Comparison of ENCODE assay signal across 8 cellular contexts in the genomic region with DNA sequence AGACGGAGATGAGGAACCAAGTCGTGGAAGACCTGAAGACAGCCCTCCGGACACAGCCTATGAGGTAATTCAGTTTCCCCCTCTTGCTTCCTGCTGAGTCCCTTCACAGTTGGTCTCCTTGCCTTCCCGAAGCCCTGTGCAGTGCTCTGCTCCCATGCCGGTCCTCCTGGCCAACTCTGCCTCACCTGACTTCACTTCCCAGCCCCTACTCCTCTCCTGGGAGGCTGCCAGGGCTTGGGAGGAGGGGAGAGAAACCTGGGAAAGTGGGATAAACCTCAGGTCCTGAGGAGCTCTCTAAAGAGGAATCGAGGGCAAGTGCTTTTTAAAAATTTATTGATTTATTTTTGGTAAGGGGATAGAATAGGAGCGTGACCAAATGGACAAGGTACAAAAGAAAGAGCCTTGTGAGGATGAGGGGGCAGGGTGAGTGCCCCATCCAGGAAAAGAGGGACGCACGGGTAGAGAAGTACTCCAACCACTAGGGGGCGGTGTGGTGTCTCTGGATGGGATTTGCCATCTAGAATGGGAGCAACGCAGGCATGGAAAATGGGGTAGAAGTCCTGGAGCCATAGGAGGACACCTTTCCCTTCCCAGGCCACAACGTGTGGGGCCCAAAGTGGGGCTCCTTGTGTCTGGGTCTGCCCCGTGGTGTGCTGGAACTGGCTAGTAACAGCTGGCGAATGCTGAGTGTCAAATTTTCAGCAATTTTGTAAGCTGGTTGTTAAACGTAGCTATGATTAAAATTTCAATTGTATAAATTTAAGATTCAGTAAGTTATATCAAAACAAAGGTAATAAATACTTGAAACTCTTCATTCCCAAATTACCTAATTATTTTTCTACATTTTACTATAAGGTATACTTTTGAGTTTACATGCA.
A peak's percentile ranks its signal among the peaks of the same experiment; 100 is the strongest.
DNase-seq lines count a peak whose midpoint lies in the region; ATAC-seq and TF ChIP-seq lines count a peak whose summit lies in the region.

No MANE protein-coding gene starts in this region.

- no peak for ATAC-seq in GM19324 (IDR thresholded peaks at IDR 0.05; ENCODE audit: low FRiP score, unreplicated experiment)
- no peak for ATAC-seq in GM21390 (IDR thresholded peaks at IDR 0.05; ENCODE audit: unreplicated experiment)

- intact Hi-C loops in ascending aorta (cut with DNase I) = loop anchor here (1.0 kb wide), 1 partner anchor 27 kb away; no protein-coding TSS in a partner anchor

- H3K4me1 Mint-ChIP-seq in CD8-positive, alpha-beta memory T cell = no peaks in the 10 kb centered on the region

- TF ChIP-seq CTCF in ascending aorta (IDR thresholded peaks at IDR 0.05) = peak; percentile 74 to 90 (median 85)

- H3K9me3 ChIP-seq in CD8-positive, alpha-beta memory T cell (ENCODE audit: low read length) = no peaks in the 10 kb centered on the region
- H3K9me3 ChIP-seq in ascending aorta = no peaks in the 10 kb centered on the region
- H3K9me3 ChIP-seq in iPS DF 6.9 (ENCODE audit: control insufficient read depth, insufficient read depth, low read length) = no peaks in the 10 kb centered on the region

- H3K4me3 ChIP-seq in CD8-positive, alpha-beta memory T cell (ENCODE audit: low read length) = no peak overlapping the region
- H3K4me3 ChIP-seq in ascending aorta (no peak overlapping the region), iPS DF 6.9 (ENCODE audit: low read length) (no peak overlapping the region)

- no peaks in the 10 kb centered on the region for H3K36me3 ChIP-seq in CD8-positive, alpha-beta memory T cell (ENCODE audit: insufficient read depth, low read length)
- H3K36me3 ChIP-seq in ascending aorta (peaks cover 30 to 42% of the 10 kb centered on the region in 2 donors), iPS DF 6.9 (ENCODE audit: control insufficient read depth, insufficient read depth, low read length) (no peaks in the 10 kb centered on the region)

- no peak overlapping the region for H3K27ac ChIP-seq in CD8-positive, alpha-beta memory T cell (ENCODE audit: low read depth, low read length)
- H3K27ac ChIP-seq in ascending aorta = peak overlapping the region in 1 of 2 donors; percentile 15
- no peak overlapping the region for H3K27ac ChIP-seq in iPS DF 6.9 (ENCODE audit: low read length)

- 100% methylated on average over 1 of the region's 15 CpGs for WGBS in iPS DF 6.9 (ENCODE audit: insufficient coverage, insufficient read length)

- no peak overlapping the region for H3K4me3 Mint-ChIP-seq in CD8-positive, alpha-beta memory T cell

- H3K27me3 Mint-ChIP-seq in CD8-positive, alpha-beta memory T cell = peaks cover 6 to 15% of the 10 kb centered on the region in 2 donors

- no peaks in the 10 kb centered on the region for H3K4me1 ChIP-seq in CD8-positive, alpha-beta memory T cell (ENCODE audit: insufficient read depth, low read length)
- H3K4me1 ChIP-seq in ascending aorta (peaks cover 0 to 3% of the 10 kb centered on the region in 2 donors), iPS DF 6.9 (ENCODE audit: control insufficient read depth, insufficient read depth, low read length) (peaks cover 1% of the 10 kb centered on the region; the same call in 1 of the 2 replicates)

- no peak overlapping the region for H3K27ac Mint-ChIP-seq in CD8-positive, alpha-beta memory T cell

- H3K36me3 Mint-ChIP-seq in CD8-positive, alpha-beta memory T cell = no peaks in the 10 kb centered on the region

- H3K27me3 ChIP-seq in CD8-positive, alpha-beta memory T cell (ENCODE audit: insufficient read depth, low read length, poor library complexity, severe bottlenecking) = no peaks in the 10 kb centered on the region
- H3K27me3 ChIP-seq in ascending aorta (no peaks in the 10 kb centered on the region), iPS DF 6.9 (ENCODE audit: control insufficient read depth, insufficient read depth, low read length) (no peaks in the 10 kb centered on the region)

- POLR2A ChIA-PET in CD8-positive, alpha-beta memory T cell (lab: Charles Lee) = no interaction called here

- peak in 4 of 5 donors; percentile 8 to 57 (median 25) for DNase-seq in CD8-positive, alpha-beta memory T cell
- DNase-seq in HPDE6-E6E7 (ENCODE audit: extremely low spot score) (peak; percentile 40), SKM-1 (lab: John Stamatoyannopoulos, UW; ENCODE audit: unreplicated experiment) (peak; percentile 7), ascending aorta (ENCODE audit: low spot score in 2 of 2) (peak in 1 of 2 donors; percentile 89), iPS DF 6.9 (ENCODE audit: low read depth, low spot score) (peak; percentile 79)
- DNase-seq in stimulated activated CD4-positive, alpha-beta T cell treated with anti-CD3 and anti-CD28 coated beads, Interleukin-12 subunit alpha, Interleukin-12 subunit beta, amount 100 ng/mL, for 48 hours (ENCODE audit: low read depth in 2 of 3, low spot score in 1 of 3) = peak; percentile 37 to 68 (median 51)

- no peaks in the 10 kb centered on the region for H3K9me3 Mint-ChIP-seq in CD8-positive, alpha-beta memory T cell

- CTCF ChIA-PET in CD8-positive, alpha-beta memory T cell (lab: Charles Lee) = interaction anchor here (1.1 to 2.1 kb wide), 2 partner anchors 10 to 15 kb away, joined by 3 to 7 read pairs; no protein-coding TSS in a partner anchor
